2 cellular contexts compared by ENCODE assay signal in genomic region chr3:138987181-138987580, GRCh38.
TF ChIP-seq lines count a peak whose summit lies in the region.

No MANE protein-coding gene starts in this region.

TF ChIP-seq in GM23338, 12 proteins besides CTCF, POLR2A, EP300 and RAD21:
- TF ChIP-seq POLR2AphosphoS5 (IDR thresholded peaks at IDR 0.05; ENCODE audit: low read depth) (no peak), ZNF331 (CRISPR knock-in tag; IDR thresholded peaks at IDR 0.05; ENCODE audit: low read depth) (no peak), EZH2 (IDR thresholded peaks at IDR 0.05; ENCODE audit: low read depth, unreplicated experiment) (no peak)

TF ChIP-seq in H1, 55 proteins besides CTCF, POLR2A, EP300 and RAD21:
- no peak for TF ChIP-seq SIN3A (conservative IDR thresholded peaks at IDR 0.05 in 1 of 2, IDR thresholded peaks at IDR 0.05 in 1 of 2; ENCODE audit: low read depth in 1 of 2, low read length in 2 of 2)
- no peak for TF ChIP-seq SAP30 (IDR thresholded peaks at IDR 0.05; ENCODE audit: insufficient read depth, insufficient replicate concordance, low read length)
- TF ChIP-seq RBBP5 (IDR thresholded peaks at IDR 0.05; ENCODE audit: borderline replicate concordance, low read depth, low read length): no peak
- TF ChIP-seq CHD7 (IDR thresholded peaks at IDR 0.05; ENCODE audit: insufficient replicate concordance, low read length): no peak
- no peak for TF ChIP-seq ATF2 (IDR thresholded peaks at IDR 0.05; ENCODE audit: low read length)
- TF ChIP-seq RNF2 (IDR thresholded peaks at IDR 0.05; ENCODE audit: borderline replicate concordance, low read depth, low read length, missing control alignments, poor library complexity, severe bottlenecking): no peak
